ENCODE assay signal across 8 cellular contexts in genomic region chr7:30478349-30479228, GRCh38. TPM values are rescaled to one million over a fixed set of nuclear protein-coding genes. Genes with fewer than 3 reads are reported as not detected.
DNase-seq lines count a peak whose midpoint lies in the region; ATAC-seq and TF ChIP-seq lines count a peak whose summit lies in the region.

A gene with protein sequence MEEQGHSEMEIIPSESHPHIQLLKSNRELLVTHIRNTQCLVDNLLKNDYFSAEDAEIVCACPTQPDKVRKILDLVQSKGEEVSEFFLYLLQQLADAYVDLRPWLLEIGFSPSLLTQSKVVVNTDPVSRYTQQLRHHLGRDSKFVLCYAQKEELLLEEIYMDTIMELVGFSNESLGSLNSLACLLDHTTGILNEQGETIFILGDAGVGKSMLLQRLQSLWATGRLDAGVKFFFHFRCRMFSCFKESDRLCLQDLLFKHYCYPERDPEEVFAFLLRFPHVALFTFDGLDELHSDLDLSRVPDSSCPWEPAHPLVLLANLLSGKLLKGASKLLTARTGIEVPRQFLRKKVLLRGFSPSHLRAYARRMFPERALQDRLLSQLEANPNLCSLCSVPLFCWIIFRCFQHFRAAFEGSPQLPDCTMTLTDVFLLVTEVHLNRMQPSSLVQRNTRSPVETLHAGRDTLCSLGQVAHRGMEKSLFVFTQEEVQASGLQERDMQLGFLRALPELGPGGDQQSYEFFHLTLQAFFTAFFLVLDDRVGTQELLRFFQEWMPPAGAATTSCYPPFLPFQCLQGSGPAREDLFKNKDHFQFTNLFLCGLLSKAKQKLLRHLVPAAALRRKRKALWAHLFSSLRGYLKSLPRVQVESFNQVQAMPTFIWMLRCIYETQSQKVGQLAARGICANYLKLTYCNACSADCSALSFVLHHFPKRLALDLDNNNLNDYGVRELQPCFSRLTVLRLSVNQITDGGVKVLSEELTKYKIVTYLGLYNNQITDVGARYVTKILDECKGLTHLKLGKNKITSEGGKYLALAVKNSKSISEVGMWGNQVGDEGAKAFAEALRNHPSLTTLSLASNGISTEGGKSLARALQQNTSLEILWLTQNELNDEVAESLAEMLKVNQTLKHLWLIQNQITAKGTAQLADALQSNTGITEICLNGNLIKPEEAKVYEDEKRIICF (minus strand): TSS chr7:30478784. CDS start chr7:30456921, 21,863 bp downstream.

- CTCF ChIA-PET in SK-N-SH (lab: Yijun Ruan, JAX) = interaction anchor here (0.9 to 2.4 kb wide), 13 partner anchors 8 to 314 kb away, joined by 3 to 11 read pairs (median 5); no protein-coding TSS in a partner anchor

- 4% methylated on average over 44 of the region's 77 CpGs for WGBS in SK-N-SH (ENCODE audit: low lambda C conversion rate)

- H3K27ac ChIP-seq in SK-N-SH (ENCODE audit: low read depth in 2 of 2, low read length in 1 of 2) = peak within 1 kb of the TSS; percentile 90 to 96
- H3K27ac ChIP-seq in osteoblast (ENCODE audit: low read depth, low read length) = peak within 1 kb of the TSS; percentile 81
- peak within 1 kb of the TSS; percentile 45 for H3K27ac ChIP-seq in temporal lobe (ENCODE audit: low read depth, low read length)

- ATAC-seq in GM21825 (IDR thresholded peaks at IDR 0.05; ENCODE audit: unreplicated experiment) = peak; percentile 86

- peaks cover 58% of the 10 kb centered on the region for H3K4me1 Mint-ChIP-seq in activated naive CD4-positive, alpha-beta T cell treated with anti-CD3 and anti-CD28 coated beads, Interleukin-2, amount 50 U/mL, for 24 hours

- peak within 1 kb of the TSS; percentile 94 for H3K4me2 ChIP-seq in SK-N-SH
- peak within 1 kb of the TSS; percentile 97 for H3K4me2 ChIP-seq in osteoblast (ENCODE audit: insufficient read depth, low read length)

- peak within 1 kb of the TSS; percentile 97 for H3K27ac Mint-ChIP-seq in activated naive CD4-positive, alpha-beta T cell treated with anti-CD3 and anti-CD28 coated beads, Interleukin-2, amount 50 U/mL, for 24 hours

- H2AFZ ChIP-seq in SK-N-SH (ENCODE audit: low read depth) (peak within 1 kb of the TSS; percentile 84), osteoblast (ENCODE audit: low read length) (peak within 1 kb of the TSS; percentile 81)

- H3K27me3 ChIP-seq in SK-N-SH (ENCODE audit: insufficient read depth) = no peaks in the 10 kb centered on the region
- no peaks in the 10 kb centered on the region for H3K27me3 ChIP-seq in osteoblast (ENCODE audit: insufficient read depth, low read length)

- peaks cover 0 to 6% of the 10 kb centered on the region in 2 experiments for H3K36me3 ChIP-seq in SK-N-SH (replicated peaks in 1 of 2; ENCODE audit: control insufficient read depth in 1 of 2, insufficient read depth in 2 of 2, low read length in 1 of 2)
- no peaks in the 10 kb centered on the region for H3K36me3 ChIP-seq in osteoblast (ENCODE audit: insufficient read depth, low read length)

- H3K27me3 Mint-ChIP-seq in activated naive CD4-positive, alpha-beta T cell treated with anti-CD3 and anti-CD28 coated beads, Interleukin-2, amount 50 U/mL, for 24 hours = no peaks in the 10 kb centered on the region

- no peaks in the 10 kb centered on the region for H3K9me3 Mint-ChIP-seq in activated naive CD4-positive, alpha-beta T cell treated with anti-CD3 and anti-CD28 coated beads, Interleukin-2, amount 50 U/mL, for 24 hours

- H3K4me3 ChIP-seq in SK-N-SH (ENCODE audit: low read depth in 2 of 2, low read length in 1 of 2) (peak within 1 kb of the TSS; percentile 85 to 90), osteoblast (ENCODE audit: insufficient read depth, low read length) (peak within 1 kb of the TSS; percentile 76)

- peaks cover 11% of the 10 kb centered on the region for H3F3A ChIP-seq in SK-N-SH (replicated peaks; ENCODE audit: insufficient read depth)

- peak within 1 kb of the TSS; percentile 91 for H3K9ac ChIP-seq in SK-N-SH

- peak; percentile 76 for DNase-seq in EL
- peak; percentile 84 to 92 for DNase-seq in Kasumi-1 (lab: John Stamatoyannopoulos, UW)
- peak; percentile 96 for DNase-seq in SK-N-SH
- no peak for DNase-seq in glomerular endothelial cell (ENCODE audit: extremely low read depth, low read depth, low spot score)
- peak; percentile 91 for DNase-seq in osteoblast (ENCODE audit: insufficient read length, low spot score, missing footprints)

- H4K20me1 ChIP-seq in SK-N-SH (ENCODE audit: insufficient read depth) (no peaks in the 10 kb centered on the region), osteoblast (ENCODE audit: insufficient read depth, low read length) (no peaks in the 10 kb centered on the region)

- peak within 1 kb of the TSS; percentile 94 for H3K4me3 Mint-ChIP-seq in activated naive CD4-positive, alpha-beta T cell treated with anti-CD3 and anti-CD28 coated beads, Interleukin-2, amount 50 U/mL, for 24 hours

- peaks cover 3% of the 10 kb centered on the region for H3K36me3 Mint-ChIP-seq in activated naive CD4-positive, alpha-beta T cell treated with anti-CD3 and anti-CD28 coated beads, Interleukin-2, amount 50 U/mL, for 24 hours

- H3K9me3 ChIP-seq in SK-N-SH = no peaks in the 10 kb centered on the region
- H3K9me3 ChIP-seq in osteoblast (ENCODE audit: low read depth, low read length) = no peaks in the 10 kb centered on the region

- POLR2A ChIA-PET in SK-N-SH (lab: Yijun Ruan, JAX) = interaction anchor here (0.6 to 2.6 kb wide), 8 partner anchors 9 to 195 kb away, joined by 3 to 13 read pairs (median 5); partner anchors contain the start of gene ZNRF2

- H3K4me1 ChIP-seq in SK-N-SH (ENCODE audit: control insufficient read depth in 1 of 2, insufficient read depth in 2 of 2, low read depth in 1 of 2, low read length in 1 of 2) = peaks cover 0 to 36% of the 10 kb centered on the region in 2 experiments; a peak in 2 of 4 replicates
- peaks cover 41% of the 10 kb centered on the region for H3K4me1 ChIP-seq in osteoblast (ENCODE audit: insufficient read depth, low read length)

- peaks cover 24% of the 10 kb centered on the region; the same call in 1 of the 2 replicates for H3K79me2 ChIP-seq in SK-N-SH (ENCODE audit: insufficient read depth)
- H3K79me2 ChIP-seq in osteoblast (ENCODE audit: insufficient read depth, low read length) = peaks cover 23% of the 10 kb centered on the region

- no peak for TF ChIP-seq RAD21 in SK-N-SH (IDR thresholded peaks at IDR 0.05; ENCODE audit: low read length)

- TF ChIP-seq EP300 in SK-N-SH (IDR thresholded peaks at IDR 0.05; ENCODE audit: borderline replicate concordance in 1 of 2, low read depth in 1 of 2, low read length in 1 of 2) = peak in 1 of 2 experiments; percentile 6; a peak in 3 of 4 replicates

- TF ChIP-seq CTCF in SK-N-SH (IDR thresholded peaks at IDR 0.05) = peak; percentile 19; the same call in 1 of the 2 replicates
- no peak for TF ChIP-seq CTCF in osteoblast (IDR thresholded peaks at IDR 0.05; ENCODE audit: extremely low read depth, low read depth, low read length)

- H3K9me2 ChIP-seq in SK-N-SH = no peaks in the 10 kb centered on the region

TF ChIP-seq in SK-N-SH, 30 proteins besides CTCF, POLR2A, EP300 and RAD21 (continues in another document):
- peak; percentile 61 for TF ChIP-seq TAF1 (IDR thresholded peaks at IDR 0.05; ENCODE audit: borderline replicate concordance, low read depth, low read length)
- no peak for TF ChIP-seq RXRA (IDR thresholded peaks at IDR 0.05; ENCODE audit: borderline replicate concordance, low read depth)
- TF ChIP-seq YY1 (IDR thresholded peaks at IDR 0.05; ENCODE audit: low read depth) = peak; percentile 40; the same call in 1 of the 2 replicates
- no peak for TF ChIP-seq TEAD4 (IDR thresholded peaks at IDR 0.05; ENCODE audit: borderline replicate concordance, insufficient read depth)
- TF ChIP-seq POLR2AphosphoS5 (IDR thresholded peaks at IDR 0.05; ENCODE audit: low read depth, low read length) = peak; percentile 88
- TF ChIP-seq NRF1 (IDR thresholded peaks at IDR 0.05; ENCODE audit: low read depth, low read length) = peak; percentile 20; the same call in 1 of the 2 replicates
- TF ChIP-seq JUND (IDR thresholded peaks at IDR 0.05) = no peak
- peak; percentile 77 for TF ChIP-seq MXI1 (IDR thresholded peaks at IDR 0.05; ENCODE audit: low read depth, low read length)
- TF ChIP-seq MAX (IDR thresholded peaks at IDR 0.05; ENCODE audit: low read depth) = peak; percentile 72
- no peak for TF ChIP-seq SIN3A (IDR thresholded peaks at IDR 0.05; ENCODE audit: borderline replicate concordance, low read depth, low read length)
- peak; percentile 72; the same call in 1 of the 2 replicates for TF ChIP-seq ZBTB33 (IDR thresholded peaks at IDR 0.05; ENCODE audit: borderline replicate concordance, low read depth)
- TF ChIP-seq, protein P1, sequence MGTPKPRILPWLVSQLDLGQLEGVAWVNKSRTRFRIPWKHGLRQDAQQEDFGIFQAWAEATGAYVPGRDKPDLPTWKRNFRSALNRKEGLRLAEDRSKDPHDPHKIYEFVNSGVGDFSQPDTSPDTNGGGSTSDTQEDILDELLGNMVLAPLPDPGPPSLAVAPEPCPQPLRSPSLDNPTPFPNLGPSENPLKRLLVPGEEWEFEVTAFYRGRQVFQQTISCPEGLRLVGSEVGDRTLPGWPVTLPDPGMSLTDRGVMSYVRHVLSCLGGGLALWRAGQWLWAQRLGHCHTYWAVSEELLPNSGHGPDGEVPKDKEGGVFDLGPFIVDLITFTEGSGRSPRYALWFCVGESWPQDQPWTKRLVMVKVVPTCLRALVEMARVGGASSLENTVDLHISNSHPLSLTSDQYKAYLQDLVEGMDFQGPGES (IDR thresholded peaks at IDR 0.05; ENCODE audit: low read depth, low read length) = no peak

RNA-seq across cellular contexts. Expression of the gene that starts here (rescaled TPM):
- polyA plus RNA-seq in SK-N-SH (2012; rRNA removed) = 5.5 and 5.6 TPM in 2 replicates
- polyA plus RNA-seq in SK-N-SH (2012; cell fraction: cytosol; rRNA removed) = 3.2 and 3.5 TPM in 2 replicates
- 15.0 and 18.3 TPM in 2 replicates for polyA plus RNA-seq in SK-N-SH (2012; cell fraction: nucleus; rRNA removed)
- total RNA-seq in glomerular endothelial cell = 24.6 and 41.0 TPM in 2 replicates
- 7.6 and 7.7 TPM in 2 replicates for total RNA-seq in osteoblast
- 2.0 TPM for total RNA-seq in temporal lobe
